In the genomic region with DNA sequence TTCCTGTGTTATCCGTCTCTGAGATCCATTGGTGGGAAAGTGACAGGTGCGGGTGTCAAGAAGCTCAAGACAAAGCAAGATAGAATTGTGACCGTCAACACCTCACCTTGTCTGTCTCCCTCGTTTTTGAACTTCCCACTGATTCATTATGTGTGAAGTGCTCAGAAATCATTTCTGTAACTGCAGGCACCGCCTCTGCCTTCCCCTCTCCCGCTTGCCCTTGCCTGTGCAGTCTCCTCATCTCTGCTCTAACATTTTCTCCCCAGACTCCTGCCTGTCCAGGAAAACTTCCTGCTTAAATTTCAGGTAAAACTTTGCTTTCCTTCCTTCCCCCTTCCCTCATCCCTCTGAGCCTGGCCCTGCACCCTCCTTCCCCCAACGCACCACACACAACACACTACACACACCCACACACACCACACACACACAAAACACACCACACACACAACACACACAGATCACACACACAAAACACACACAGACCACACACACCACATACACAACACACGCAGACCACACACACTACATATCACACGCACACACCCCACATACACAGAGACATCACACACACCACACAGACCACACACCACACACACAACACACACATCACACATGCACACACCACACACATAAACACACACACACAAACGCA, we compare ENCODE assay signal across 22 cellular contexts. TPM values are rescaled to one million over a fixed set of nuclear protein-coding genes. Genes with fewer than 3 reads are reported as not detected.
DNase-seq lines count a peak whose midpoint lies in the region; ATAC-seq, FAIRE-seq and TF ChIP-seq lines count a peak whose summit lies in the region.
"Had no signal": no experiment of that assay in that cellular context is flagged by ENCODE, and none has a peak within 500 bp of the region (broad histone marks: within the 10 kb centered on the region; RNA-seq: fewer than 3 reads in every experiment).

No MANE protein-coding gene starts in this region.

- no peaks in the 10 kb centered on the region for H3F3A ChIP-seq in neural cell (ENCODE audit: insufficient read depth, low read length, poor library complexity, severe bottlenecking)

- no peak for TF ChIP-seq POLR2A in A549 (IDR thresholded peaks at IDR 0.05; ENCODE audit: low read length)

- no peak overlapping the region for H3K4me3 Mint-ChIP-seq in immature natural killer cell
- H3K4me3 Mint-ChIP-seq: brain, GM23338, IgD-negative memory B cell had no signal

- H4K20me1 ChIP-seq in neural cell (ENCODE audit: insufficient read depth) = no peaks in the 10 kb centered on the region

- no peak for FAIRE-seq in A549 (lab: Jason Lieb, UNC)

- no peaks in the 10 kb centered on the region for H3K27me3 ChIP-seq in neural cell (ENCODE audit: insufficient read depth, low read depth, low read length)
- H3K27me3 ChIP-seq: adrenal gland had no signal

- H3K27ac ChIP-seq in A549 = no peak overlapping the region
- peak overlapping the region; percentile 19 for H3K27ac ChIP-seq in neural cell (ENCODE audit: low read length)
- H3K27ac ChIP-seq: adrenal gland, left ventricle myocardium inferior, skin epidermis, transverse colon had no signal

- no peaks in the 10 kb centered on the region for H3K36me3 Mint-ChIP-seq in immature natural killer cell
- H3K36me3 Mint-ChIP-seq: brain, IgD-negative memory B cell, naive B cell had no signal

- no peaks in the 10 kb centered on the region for H3K36me3 ChIP-seq in neural cell (ENCODE audit: insufficient read depth, low read length)
- H3K36me3 ChIP-seq: adrenal gland, left ventricle myocardium inferior, transverse colon had no signal

- peaks cover 3 to 12% (median 3%) of the 10 kb centered on the region in 3 donors for H3K27me3 Mint-ChIP-seq in immature natural killer cell (ENCODE audit: low read depth in 3 of 3)

- POLR2A ChIA-PET in A549 (lab: Yijun Ruan, JAX) = no interaction called here

- no peak for TF ChIP-seq EP300 in A549 (IDR thresholded peaks at IDR 0.05)
- no peak for TF ChIP-seq EP300 in neural cell (conservative IDR thresholded peaks at IDR 0.05; ENCODE audit: poor library complexity, severe bottlenecking)

- H3K4me3 ChIP-seq in A549 = no peak overlapping the region
- no peak overlapping the region for H3K4me3 ChIP-seq in neural cell (ENCODE audit: low read length)
- H3K4me3 ChIP-seq: adrenal gland, GM23338, left ventricle myocardium inferior, skin epidermis, transverse colon had no signal

- no peaks in the 10 kb centered on the region for H3K4me1 ChIP-seq in A549
- H3K4me1 ChIP-seq: adrenal gland, left ventricle myocardium inferior, transverse colon had no signal

- H3K9me3 Mint-ChIP-seq in immature natural killer cell = no peaks in the 10 kb centered on the region
- H3K9me3 Mint-ChIP-seq: brain, GM23338, IgD-negative memory B cell had no signal

- no peaks in the 10 kb centered on the region for H3K9me2 ChIP-seq in neural cell (ENCODE audit: insufficient read depth, low read length)

- DNase-seq in A549 (ENCODE audit: low read depth in 1 of 2, low spot score in 1 of 2) = no peak
- DNase-seq in ELR (ENCODE audit: low read depth) = peak; percentile 8
- DNase-seq in SK-N-DZ (ENCODE audit: low spot score) = peak; percentile 8
- no peak for DNase-seq in RPMI8226
- DNase-seq in immature natural killer cell = no peak
- DNase-seq in CD1c-positive myeloid dendritic cell (ENCODE audit: extremely low spot score) = no peak
- DNase-seq: activated CD4-positive, alpha-beta T cell treated with anti-CD3 and anti-CD28 coated beads for 4 hours; activated naive CD4-positive, alpha-beta T cell; adrenal gland; C1 segment of cervical spinal cord; left ventricle myocardium inferior; naive B cell; NCI-H1092 treated with DMSO at 0.1 percent for 48 hours; NCI-H2081; transverse colon had no signal

- CTCF ChIA-PET in A549 (lab: Yijun Ruan, JAX) = interaction anchor here (1.0 to 2.4 kb wide), 2 partner anchors 28 to 115 kb away, joined by 4 to 12 read pairs; no protein-coding TSS in a partner anchor

- peak; percentile 46 to 57; a peak in 4 of 6 replicates for ATAC-seq in A549
- ATAC-seq: Right ventricle myocardium inferior had no signal

- H3K4me1 Mint-ChIP-seq in immature natural killer cell = peaks cover 0 to 2% of the 10 kb centered on the region in 2 donors

- H2AFZ ChIP-seq in neural cell (ENCODE audit: low read depth, low read length) = no peak overlapping the region
- H2AFZ ChIP-seq: GM23338 had no signal

- H3K9ac ChIP-seq in neural cell (ENCODE audit: low read length) = no peak overlapping the region

- peak overlapping the region in 1 of 6 donors; percentile 32 for H3K27ac Mint-ChIP-seq in immature natural killer cell
- H3K27ac Mint-ChIP-seq: brain, GM23338, IgD-negative memory B cell had no signal

- no peak for TF ChIP-seq CTCF in A549 (IDR thresholded peaks at IDR 0.05)
- TF ChIP-seq CTCF in neural cell (IDR thresholded peaks at IDR 0.05; ENCODE audit: poor library complexity, severe bottlenecking) = no peak

- H3K4me2 ChIP-seq in A549 (no peak overlapping the region), neural cell (ENCODE audit: low read length) (no peak overlapping the region)
- H3K4me2 ChIP-seq: GM23338 had no signal

- no peaks in the 10 kb centered on the region for H3K9me3 ChIP-seq in A549
- H3K9me3 ChIP-seq in neural cell (ENCODE audit: low read length) = no peaks in the 10 kb centered on the region
- H3K9me3 ChIP-seq: adrenal gland, left ventricle myocardium inferior, transverse colon had no signal

- WGBS in A549 (ENCODE audit: missing lambda C conversion rate) = 62% methylated on average over 10 of the region's 10 CpGs

- no peaks in the 10 kb centered on the region for H3K79me2 ChIP-seq in neural cell (replicated peaks; ENCODE audit: insufficient read depth, low read length)

- no peak for TF ChIP-seq RAD21 in A549 (conservative IDR thresholded peaks at IDR 0.05 in 1 of 2, IDR thresholded peaks at IDR 0.05 in 1 of 2)
- no peak for TF ChIP-seq RAD21 in neural cell (conservative IDR thresholded peaks at IDR 0.05)

TF ChIP-seq in A549, 52 proteins besides CTCF, POLR2A, EP300 and RAD21 (continues in another document):
- TF ChIP-seq MAZ (IDR thresholded peaks at IDR 0.05; ENCODE audit: borderline replicate concordance, low read depth, low read length) (no peak), ELK1 (IDR thresholded peaks at IDR 0.05; ENCODE audit: low read depth, low read length) (no peak), ZSCAN20 (CRISPR knock-in tag; IDR thresholded peaks at IDR 0.05) (no peak)

TF ChIP-seq in neural cell, 6 proteins besides CTCF, POLR2A, EP300 and RAD21:
- TF ChIP-seq SMC3 (conservative IDR thresholded peaks at IDR 0.05; ENCODE audit: poor library complexity) (no peak), EZH2 (IDR thresholded peaks at IDR 0.05; ENCODE audit: borderline replicate concordance, insufficient read depth, low read length, poor library complexity, severe bottlenecking) (no peak), TAF1 (IDR thresholded peaks at IDR 0.05; ENCODE audit: low read depth) (no peak), REST (IDR thresholded peaks at IDR 0.05; ENCODE audit: borderline replicate concordance) (no peak), MXI1 (conservative IDR thresholded peaks at IDR 0.05; ENCODE audit: poor library complexity, severe bottlenecking) (no peak), POLR2AphosphoS5 (IDR thresholded peaks at IDR 0.05) (no peak)
TF ChIP-seq in neural cell: peak in this region for 0.

RNA-seq across cellular contexts. Expression of gene CALB2, which starts 25.7 kb away (rescaled TPM):
- polyA plus RNA-seq in A549 (2011; rRNA removed) (2.3 and 3.7 TPM in 2 replicates), A549 (2017; fragmentation: RNase III; extraction: RNeasy Plus Mini Kit Qiagen cat#74134 plus additional on column Dnase treatment) (4.6 to 10.1 TPM (median 6.4 TPM) in 3 replicates), neural cell (0.20 and 1.1 TPM in 2 replicates), immature natural killer cell (not detected)
- polyA plus RNA-seq in A549 (2012; cell fraction: cytosol; rRNA removed) = 4.3 and 4.7 TPM in 2 replicates
- polyA plus RNA-seq in A549 (2012; cell fraction: nucleus; rRNA removed) = 3.5 and 4.1 TPM in 2 replicates
- polyA minus RNA-seq in A549 (2011; rRNA and poly(A)+ RNA removed) = 0.78 and 1.3 TPM in 2 replicates
- not detected in 2 replicates for polyA plus RNA-seq in SK-N-DZ (2014; cell fraction: cytosol; rRNA removed)
- not detected in 2 replicates for polyA plus RNA-seq in SK-N-DZ (2014; cell fraction: nucleus; rRNA removed)
- polyA minus RNA-seq in neural cell = 0.73 and 0.93 TPM in 2 replicates
- polyA plus RNA-seq: IgD-negative memory B cell had no signal

RNA-seq across cellular contexts. Expression of gene TLE7, which starts 57.7 kb away (rescaled TPM):
- not detected in 2 replicates for polyA plus RNA-seq in A549 (2011; rRNA removed)
- polyA plus RNA-seq in A549 (2012; cell fraction: cytosol; rRNA removed) = not detected in 2 replicates
- not detected in 2 replicates for polyA plus RNA-seq in A549 (2012; cell fraction: nucleus; rRNA removed)
- not detected in 3 replicates for polyA plus RNA-seq in A549 (2017; fragmentation: RNase III; extraction: RNeasy Plus Mini Kit Qiagen cat#74134 plus additional on column Dnase treatment)
- not detected in 2 replicates for polyA minus RNA-seq in A549 (2011; rRNA and poly(A)+ RNA removed)
- 0.16 TPM in 1 of 2 replicates, not detected in the other for polyA plus RNA-seq in SK-N-DZ (2014; cell fraction: cytosol; rRNA removed)
- 0.85 TPM in 1 of 2 replicates, not detected in the other for polyA plus RNA-seq in SK-N-DZ (2014; cell fraction: nucleus; rRNA removed)
- not detected in 2 replicates for polyA plus RNA-seq in neural cell
- polyA minus RNA-seq in neural cell = not detected in 2 replicates
- not detected for polyA plus RNA-seq in immature natural killer cell
- polyA plus RNA-seq: adrenal gland, AG04450, IgD-negative memory B cell had no signal

Comparison
In these comparisons a context has a peak if more than half of its experiments do, and no peak if none do; other contexts are left out.
1. DNase-seq: peak in ELR (single experiment) and SK-N-DZ (single experiment); none in A549 (0 of 2), RPMI8226 (single experiment), immature natural killer cell (0 of 3) and CD1c-positive myeloid dendritic cell (single experiment).